In the genomic region with DNA sequence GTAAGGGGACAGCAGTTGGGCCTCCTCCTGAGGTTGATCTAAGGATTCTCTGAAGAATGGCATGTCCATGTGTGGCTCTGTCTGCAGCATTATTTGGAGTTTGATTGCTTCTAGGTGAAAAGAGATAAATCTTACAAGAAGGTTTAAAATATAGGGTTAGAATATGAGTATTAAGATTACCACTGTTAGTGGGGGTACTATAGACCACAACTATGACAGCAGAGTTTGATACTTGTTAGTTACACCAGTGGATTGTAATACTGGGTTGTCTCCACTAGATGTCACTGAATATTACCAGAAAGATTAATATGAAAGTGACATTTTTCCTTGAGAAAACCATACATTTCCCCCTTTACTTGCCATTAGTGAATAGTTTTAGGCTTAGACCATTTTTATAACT, we compare ENCODE assay signal across 12 cellular contexts. TPM values are rescaled to one million over a fixed set of nuclear protein-coding genes. Genes with fewer than 3 reads are reported as not detected.
A peak's percentile ranks its signal among the peaks of the same experiment; 100 is the strongest.
DNase-seq lines count a peak whose midpoint lies in the region; ATAC-seq and TF ChIP-seq lines count a peak whose summit lies in the region.
"Had no signal": no experiment of that assay in that cellular context is flagged by ENCODE, and none has a peak within 500 bp of the region (broad histone marks: within the 10 kb centered on the region; RNA-seq: fewer than 3 reads in every experiment).

No MANE protein-coding gene starts in this region.

- no peak overlapping the region for H3K4me2 ChIP-seq in OCI-LY7 (ENCODE audit: low read length)

- POLR2A ChIA-PET in AG04450 (lab: Yijun Ruan, JAX) = no interaction called here
- POLR2A ChIA-PET in OCI-LY7 (lab: Charles Lee) = no interaction called here
- POLR2A ChIA-PET in activated CD4-positive, alpha-beta T cell treated with anti-CD3 and anti-CD28 coated beads for 36 hours (lab: Charles Lee) = no interaction called here

- H3K36me3 ChIP-seq in OCI-LY7 (ENCODE audit: insufficient read depth, low read length) = no peaks in the 10 kb centered on the region

- H3K4me1 ChIP-seq in OCI-LY7 (ENCODE audit: insufficient read depth, low read length, poor library complexity, severe bottlenecking) = peaks cover 20% of the 10 kb centered on the region
- H3K4me1 ChIP-seq in foreskin keratinocyte = no peaks in the 10 kb centered on the region

- no peaks in the 10 kb centered on the region for H3K36me3 Mint-ChIP-seq in activated T-helper 2 cell treated with anti-CD3 and anti-CD28 coated beads, Interferon-gamma antibody, Interleukin-2, Interleukin-4, amounts not matched to agents 10 μg/mL and 5 μg/mL and 100 μg/mL, durations not matched to agents 14 hours and 24 hours and 36 hours (ENCODE audit: low read depth)
- H3K36me3 Mint-ChIP-seq in activated CD4-positive, alpha-beta T cell treated with anti-CD3 and anti-CD28 coated beads for 36 hours (ENCODE audit: low read depth) = peaks cover 3% of the 10 kb centered on the region

- no peaks in the 10 kb centered on the region for H3K79me2 ChIP-seq in OCI-LY7 (ENCODE audit: insufficient read depth, low read depth, low read length)

- peaks cover 18% of the 10 kb centered on the region for H3K27me3 Mint-ChIP-seq in activated T-helper 2 cell treated with anti-CD3 and anti-CD28 coated beads, Interferon-gamma antibody, Interleukin-2, Interleukin-4, amounts not matched to agents 10 μg/mL and 5 μg/mL and 100 μg/mL, durations not matched to agents 14 hours and 24 hours and 36 hours (ENCODE audit: low read depth)
- H3K27me3 Mint-ChIP-seq in activated CD4-positive, alpha-beta T cell treated with anti-CD3 and anti-CD28 coated beads for 36 hours = peaks cover 30% of the 10 kb centered on the region

- no peak overlapping the region for H3K4me3 Mint-ChIP-seq in activated T-helper 2 cell treated with anti-CD3 and anti-CD28 coated beads, Interferon-gamma antibody, Interleukin-2, Interleukin-4, amounts not matched to agents 10 μg/mL and 5 μg/mL and 100 μg/mL, durations not matched to agents 14 hours and 24 hours and 36 hours (ENCODE audit: low read depth)
- no peak overlapping the region for H3K4me3 Mint-ChIP-seq in activated CD4-positive, alpha-beta T cell treated with anti-CD3 and anti-CD28 coated beads for 36 hours
- H3K4me3 Mint-ChIP-seq: activated T-helper 17 cell treated with anti-CD3 and anti-CD28 coated beads, Interleukin-2, amount 50 U/mL, for 72 hours had no signal

- no peak for ATAC-seq in foreskin keratinocyte
- no peak for ATAC-seq in activated CD4-positive, alpha-beta T cell treated with anti-CD3 and anti-CD28 coated beads for 36 hours
- ATAC-seq in HG03045 (IDR thresholded peaks at IDR 0.05; ENCODE audit: unreplicated experiment) = no peak
- ATAC-seq: activated T-helper 17 cell treated with anti-CD3 and anti-CD28 coated beads, Interleukin-2, amount 50 U/mL, for 72 hours had no signal

- no peaks in the 10 kb centered on the region for H4K20me1 ChIP-seq in OCI-LY7 (ENCODE audit: insufficient read depth, low read length)

- no peak overlapping the region for H3K27ac Mint-ChIP-seq in activated T-helper 2 cell treated with anti-CD3 and anti-CD28 coated beads, Interferon-gamma antibody, Interleukin-2, Interleukin-4, amounts not matched to agents 10 μg/mL and 5 μg/mL and 100 μg/mL, durations not matched to agents 14 hours and 24 hours and 36 hours
- H3K27ac Mint-ChIP-seq in activated CD4-positive, alpha-beta T cell treated with anti-CD3 and anti-CD28 coated beads for 36 hours = no peak overlapping the region
- H3K27ac Mint-ChIP-seq: activated T-helper 17 cell treated with anti-CD3 and anti-CD28 coated beads, Interleukin-2, amount 50 U/mL, for 72 hours had no signal

- CTCF ChIA-PET in AG04450 (lab: Charles Lee) (no interaction called here), OCI-LY7 (lab: Charles Lee; ENCODE audit: unreplicated experiment) (no interaction called here)
- CTCF ChIA-PET in activated CD4-positive, alpha-beta T cell treated with anti-CD3 and anti-CD28 coated beads for 36 hours (lab: Charles Lee) = interaction anchor here (0.7 kb wide), 1 partner anchor 140 kb away, joined by 3 read pairs; no protein-coding TSS in a partner anchor

- intact Hi-C loops in OCI-LY7 (cut with micrococcal nuclease; ENCODE audit: unreplicated experiment) = loop anchor here (2.0 to 10.0 kb wide), 3 partner anchors 30 to 314 kb away; no protein-coding TSS in a partner anchor
- intact Hi-C loops in activated T-helper 2 cell treated with anti-CD3 and anti-CD28 coated beads, Interferon-gamma antibody, Interleukin-2, Interleukin-4, amounts not matched to agents 10 μg/mL and 5 μg/mL and 100 μg/mL, durations not matched to agents 14 hours and 24 hours and 36 hours (cut with micrococcal nuclease) = loop anchor here (5.0 kb wide), 1 partner anchor 127 kb away; no protein-coding TSS in a partner anchor
- intact Hi-C loops in activated CD4-positive, alpha-beta T cell treated with anti-CD3 and anti-CD28 coated beads for 36 hours (cut with DNase I, micrococcal nuclease) = loop anchor here (5.0 to 10.0 kb wide), 6 partner anchors 94 to 494 kb away; a partner anchor contains a TSS

- H3K27me3 ChIP-seq in AG04450 (ENCODE audit: control insufficient read depth, insufficient read depth, low read length) (peaks cover 1% of the 10 kb centered on the region), foreskin keratinocyte (no peaks in the 10 kb centered on the region)

- no peaks in the 10 kb centered on the region for H3K4me1 Mint-ChIP-seq in activated T-helper 2 cell treated with anti-CD3 and anti-CD28 coated beads, Interferon-gamma antibody, Interleukin-2, Interleukin-4, amounts not matched to agents 10 μg/mL and 5 μg/mL and 100 μg/mL, durations not matched to agents 14 hours and 24 hours and 36 hours (ENCODE audit: low read depth)
- no peaks in the 10 kb centered on the region for H3K4me1 Mint-ChIP-seq in activated CD4-positive, alpha-beta T cell treated with anti-CD3 and anti-CD28 coated beads for 36 hours
- H3K4me1 Mint-ChIP-seq: activated T-helper 17 cell treated with anti-CD3 and anti-CD28 coated beads, Interleukin-2, amount 50 U/mL, for 72 hours had no signal

- H3K9me3 ChIP-seq in AG04450 (ENCODE audit: control insufficient read depth, insufficient read depth, low read length) (peaks cover 11% of the 10 kb centered on the region; the same call in 1 of the 2 replicates), OCI-LY7 (ENCODE audit: low read length) (peaks cover 36% of the 10 kb centered on the region)

- DNase-seq in AG04450 (ENCODE audit: low read depth, low spot score) (no peak), OCI-LY7 (ENCODE audit: low spot score) (peak; percentile 46), foreskin keratinocyte (no peak)
- DNase-seq in activated T-helper 2 cell treated with anti-CD3 and anti-CD28 coated beads, Interferon-gamma antibody, Interleukin-2, Interleukin-4, amounts not matched to agents 10 μg/mL and 5 μg/mL and 100 μg/mL, durations not matched to agents 14 hours and 24 hours and 36 hours (ENCODE audit: low spot score) = no peak
- no peak for DNase-seq in stimulated activated CD4-positive, alpha-beta T cell treated with anti-CD3 and anti-CD28 coated beads, Interleukin-4, amount 100 ng/mL, for 24 hours
- DNase-seq in activated CD4-positive, alpha-beta T cell treated with anti-CD3 and anti-CD28 coated beads for 36 hours = no peak
- DNase-seq: DMS79, NCI-H1930 had no signal

- peaks cover 17% of the 10 kb centered on the region for H3K9me3 Mint-ChIP-seq in activated T-helper 2 cell treated with anti-CD3 and anti-CD28 coated beads, Interferon-gamma antibody, Interleukin-2, Interleukin-4, amounts not matched to agents 10 μg/mL and 5 μg/mL and 100 μg/mL, durations not matched to agents 14 hours and 24 hours and 36 hours
- peaks cover 26% of the 10 kb centered on the region for H3K9me3 Mint-ChIP-seq in activated CD4-positive, alpha-beta T cell treated with anti-CD3 and anti-CD28 coated beads for 36 hours (ENCODE audit: low read depth)

- no peaks in the 10 kb centered on the region for H3K9me2 ChIP-seq in OCI-LY7 (ENCODE audit: insufficient read depth, low read length)

- no TSS peak for BruUV-seq in OCI-LY7 (replicated peaks; lab: Mats Ljungman, UMichigan)

- peak; percentile 34 for TF ChIP-seq CTCF in AG04450 (IDR thresholded peaks at IDR 0.05; ENCODE audit: low read depth, low read length)
- peak; percentile 24 for TF ChIP-seq CTCF in GM12873 (IDR thresholded peaks at IDR 0.05; ENCODE audit: insufficient read depth, low read depth, low read length, missing control alignments)
- peak; percentile 81 for TF ChIP-seq CTCF in OCI-LY7 (conservative IDR thresholded peaks at IDR 0.05; ENCODE audit: low read length)
- peak; percentile 32 for TF ChIP-seq CTCF in foreskin keratinocyte (conservative IDR thresholded peaks at IDR 0.05)

- H2AFZ ChIP-seq in OCI-LY7 (ENCODE audit: low read length) = no peak overlapping the region

- H3K4me3 ChIP-seq in AG04450 (ENCODE audit: low read depth, low read length) (no peak overlapping the region), OCI-LY7 (ENCODE audit: low read depth, low read length, poor library complexity, severe bottlenecking) (no peak overlapping the region)

- H3K27ac ChIP-seq in AG04450 (ENCODE audit: low read depth, low read length) (no peak overlapping the region), OCI-LY7 (ENCODE audit: low read depth, low read length, poor library complexity, severe bottlenecking) (no peak overlapping the region), foreskin keratinocyte (no peak overlapping the region)

RNA-seq across cellular contexts. Expression of a gene that starts 47.9 kb away (rescaled TPM):
- polyA plus RNA-seq in AG04450 (2011; rRNA removed) (1.6 and 2.3 TPM in 2 replicates), foreskin keratinocyte (0.25 and 0.37 TPM in 2 replicates)
- 2.3 and 5.0 TPM in 2 replicates for polyA minus RNA-seq in AG04450 (2011; rRNA and poly(A)+ RNA removed)
- total RNA-seq in OCI-LY7 (2014; rRNA removed; shearing (Covaris generic)) = 2.9 and 3.4 TPM in 2 replicates
- total RNA-seq in OCI-LY7 (2022) (5.1 and 5.3 TPM in 2 replicates), foreskin keratinocyte (1.2 and 1.3 TPM in 2 replicates)
- 3.6 and 3.7 TPM in 2 replicates for total RNA-seq in activated T-helper 2 cell treated with anti-CD3 and anti-CD28 coated beads, Interferon-gamma antibody, Interleukin-2, Interleukin-4, amounts not matched to agents 10 μg/mL and 5 μg/mL and 100 μg/mL, durations not matched to agents 14 hours and 24 hours and 36 hours
- total RNA-seq in activated CD4-positive, alpha-beta T cell treated with anti-CD3 and anti-CD28 coated beads for 36 hours = 1 to 10 TPM; 2.5 to 3.7 TPM

RNA-seq across cellular contexts. Expression of a gene that starts 59.4 kb away (rescaled TPM):
- polyA plus RNA-seq in AG04450 (2011; rRNA removed) = not detected in 2 replicates
- polyA minus RNA-seq in AG04450 (2011; rRNA and poly(A)+ RNA removed) = not detected in 2 replicates
- total RNA-seq in OCI-LY7 (2014; rRNA removed; shearing (Covaris generic)) = not detected in 2 replicates
- not detected in 2 replicates for total RNA-seq in OCI-LY7 (2022)
- total RNA-seq in foreskin keratinocyte = not detected in 2 replicates
- polyA plus RNA-seq in foreskin keratinocyte = not detected in 2 replicates
- total RNA-seq in activated T-helper 2 cell treated with anti-CD3 and anti-CD28 coated beads, Interferon-gamma antibody, Interleukin-2, Interleukin-4, amounts not matched to agents 10 μg/mL and 5 μg/mL and 100 μg/mL, durations not matched to agents 14 hours and 24 hours and 36 hours = not detected in 2 replicates
- total RNA-seq in activated CD4-positive, alpha-beta T cell treated with anti-CD3 and anti-CD28 coated beads for 36 hours = not detected
- total RNA-seq: activated T-helper 17 cell treated with anti-CD3 and anti-CD28 coated beads, Interleukin-2, amount 50 U/mL, for 72 hours; T-helper 2 cell treated with Interferon-gamma antibody and Interleukin-4, amounts not matched to agents 100 ng/mL and 5 ng/mL, for 36 hours had no signal

Comparison
In these comparisons a context has a peak if more than half of its experiments do, and no peak if none do; other contexts are left out.
1. CTCF ChIP-seq: peak in every context shown above with its lines; median percentile 81 in OCI-LY7; 34 in AG04450; 32 in foreskin keratinocyte; 24 in GM12873.